Comparison of ENCODE assay signal across 2 cellular contexts in genomic region chr10:102605712-102606111, GRCh38.
TF ChIP-seq lines count a peak whose summit lies in the region.

No MANE protein-coding gene starts in this region.

TF ChIP-seq in IMR-90, 13 proteins besides CTCF, POLR2A, EP300 and RAD21:
- no peak for TF ChIP-seq MXI1 (IDR thresholded peaks at IDR 0.05; ENCODE audit: borderline replicate concordance, low read depth, low read length)
- TF ChIP-seq MAZ (IDR thresholded peaks at IDR 0.05; ENCODE audit: borderline replicate concordance, low read depth, low read length): no peak
- TF ChIP-seq BHLHE40 (IDR thresholded peaks at IDR 0.05; ENCODE audit: low read depth, low read length): no peak
- no peak for TF ChIP-seq ELK1 (IDR thresholded peaks at IDR 0.05; ENCODE audit: borderline replicate concordance, low read depth, low read length)
- no peak for TF ChIP-seq SMC3 (IDR thresholded peaks at IDR 0.05; ENCODE audit: low read depth, low read length)
- TF ChIP-seq USF2 (IDR thresholded peaks at IDR 0.05; ENCODE audit: low read depth, low read length): no peak
- no peak for TF ChIP-seq FOS (IDR thresholded peaks at IDR 0.05; ENCODE audit: low read depth, low read length)
- TF ChIP-seq MAFK (IDR thresholded peaks at IDR 0.05; ENCODE audit: low read depth, low read length): no peak
- TF ChIP-seq RCOR1 (IDR thresholded peaks at IDR 0.05; ENCODE audit: insufficient replicate concordance, low read length): no peak
- no peak for TF ChIP-seq CEBPB (IDR thresholded peaks at IDR 0.05; ENCODE audit: low read depth, low read length)
- TF ChIP-seq CHD1 (IDR thresholded peaks at IDR 0.05; ENCODE audit: low read depth, low read length): no peak
- TF ChIP-seq RFX5 (IDR thresholded peaks at IDR 0.05; ENCODE audit: low read depth, low read length): no peak
- TF ChIP-seq NFE2L2 (IDR thresholded peaks at IDR 0.05; ENCODE audit: low read depth, low read length): no peak

TF ChIP-seq in HepG2, 621 proteins besides CTCF, POLR2A, EP300 and RAD21:
- TF ChIP-seq SMAD3 (CRISPR knock-in tag; IDR thresholded peaks at IDR 0.05) (no peak), HNRNPLL (IDR thresholded peaks at IDR 0.05; ENCODE audit: low read depth, low read length, poor library complexity, severe bottlenecking) (no peak)
